In genomic region chr1:153640873-153641272, GRCh38 we compare ENCODE assay signal across 23 cellular contexts. TPM values are rescaled to one million over a fixed set of nuclear protein-coding genes. Genes with fewer than 3 reads are reported as not detected.
DNase-seq lines count a peak whose midpoint lies in the region; ATAC-seq and TF ChIP-seq lines count a peak whose summit lies in the region.
"Had no signal": no experiment of that assay in that cellular context is flagged by ENCODE, and none has a peak within 500 bp of the region (broad histone marks: within the 10 kb centered on the region; RNA-seq: fewer than 3 reads in every experiment).

No MANE protein-coding gene starts in this region.

- peaks cover 59% of the 10 kb centered on the region for H4K20me1 ChIP-seq in GM23338 (replicated peaks; ENCODE audit: insufficient read depth)

- peaks cover 50% of the 10 kb centered on the region for H3F3A ChIP-seq in GM23338 (replicated peaks; ENCODE audit: low read depth)

- H3K9me2 ChIP-seq in GM23338 (ENCODE audit: insufficient read depth), result no peaks in the 10 kb centered on the region

- DNase-seq in CD8-positive, alpha-beta T cell, result no peak
- DNase-seq in GM23338 (ENCODE audit: low spot score) (no peak), NCI-H345 treated with DMSO at 0.1 percent for 48 hours (lab: John Stamatoyannopoulos, UW; ENCODE audit: unreplicated experiment) (no peak), foreskin fibroblast (no peak)
- no peak for DNase-seq in naive thymus-derived CD4-positive, alpha-beta T cell
- DNase-seq: activated CD4-positive, CD25-positive, alpha-beta regulatory T cell treated with anti-CD3 and anti-CD28 coated beads, Interleukin-2, amount 50 U/mL, for 72 hours; activated CD8-positive, alpha-beta memory T cell treated with anti-CD3 and anti-CD28 coated beads, Interleukin-2, amount 10 ng/mL, durations not matched to agents 7 days and 5 days; activated gamma-delta T cell; COR-L47; DND-41; erythroblast; foreskin melanocyte; hypothalamus; NCI-H2171 treated with DMSO at 0.1 percent for 48 hours; NCI-H748 treated with DMSO at 0.1 percent for 48 hours; nucleus accumbens; retina; stimulated activated CD4-positive, alpha-beta T cell treated with anti-CD3 and anti-CD28 coated beads, Interleukin-4, amount 100 ng/mL, for 4 hours; upper lobe of left lung had no signal

- H3K4me3 Mint-ChIP-seq in CD8-positive, alpha-beta T cell, result no peak overlapping the region
- H3K4me3 Mint-ChIP-seq in GM23338, result no peak overlapping the region
- peak overlapping the region in 1 of 10 donors; percentile 2 for H3K4me3 Mint-ChIP-seq in naive thymus-derived CD4-positive, alpha-beta T cell
- H3K4me3 Mint-ChIP-seq: activated CD8-positive, alpha-beta memory T cell treated with anti-CD3 and anti-CD28 coated beads, Interleukin-2, amount 10 ng/mL, durations not matched to agents 7 days and 5 days; central memory CD8-positive, alpha-beta T cell had no signal

- POLR2A ChIA-PET in CD8-positive, alpha-beta T cell (lab: Charles Lee), result interaction anchor here (1.7 kb wide), 1 partner anchor 8 kb away, joined by 13 read pairs; no protein-coding TSS in a partner anchor
- POLR2A ChIA-PET in naive thymus-derived CD4-positive, alpha-beta T cell (lab: Charles Lee), result interaction anchor here (1.1 to 1.7 kb wide), 2 partner anchors 8 to 12 kb away, joined by 3 to 9 read pairs; partner anchors contain the start of gene S100A1

- peaks cover 76% of the 10 kb centered on the region for H3K4me1 Mint-ChIP-seq in CD8-positive, alpha-beta T cell (ENCODE audit: low read depth)
- H3K4me1 Mint-ChIP-seq in GM23338, result no peaks in the 10 kb centered on the region; the same call in 2 of the 3 replicates
- H3K4me1 Mint-ChIP-seq in naive thymus-derived CD4-positive, alpha-beta T cell, result peaks cover 29 to 84% (median 69%) of the 10 kb centered on the region in 7 donors

- H3K4me2 ChIP-seq in GM23338, result no peak overlapping the region

- ATAC-seq in CD8-positive, alpha-beta T cell, result no peak
- ATAC-seq in GM23338, result no peak
- ATAC-seq in naive thymus-derived CD4-positive, alpha-beta T cell, result no peak
- ATAC-seq: activated CD8-positive, alpha-beta memory T cell treated with anti-CD3 and anti-CD28 coated beads, Interleukin-2, amount 10 ng/mL, durations not matched to agents 7 days and 5 days had no signal

- peaks cover 43% of the 10 kb centered on the region for H3K4me1 ChIP-seq in CD8-positive, alpha-beta T cell (ENCODE audit: insufficient read depth, low read length)
- H3K4me1 ChIP-seq in GM23338 (ENCODE audit: insufficient read depth), result no peaks in the 10 kb centered on the region; the same call in 1 of the 2 replicates
- H3K4me1 ChIP-seq in naive thymus-derived CD4-positive, alpha-beta T cell (ENCODE audit: control insufficient read depth in 2 of 2, insufficient read depth in 2 of 2, low read length in 2 of 2), result peaks cover under 1 to 18% of the 10 kb centered on the region in 2 donors

- no peak overlapping the region for H3K27ac ChIP-seq in CD8-positive, alpha-beta T cell (ENCODE audit: low read depth, low read length)
- 0 out of 2 replicates have a peak overlapping the region, but pooled peaks have one; percentile 50 for H3K27ac ChIP-seq in GM23338 (ENCODE audit: low read depth)
- peak overlapping the region; percentile 24 for H3K27ac ChIP-seq in naive thymus-derived CD4-positive, alpha-beta T cell (ENCODE audit: low read depth, low read length)
- H3K27ac ChIP-seq: ascending aorta had no signal

- no peak for TF ChIP-seq CTCF in CD8-positive, alpha-beta T cell (IDR thresholded peaks at IDR 0.05)
- TF ChIP-seq CTCF in GM23338 (conservative IDR thresholded peaks at IDR 0.05; ENCODE audit: low read depth in 2 of 2) (no peak), foreskin fibroblast (IDR thresholded peaks at IDR 0.05; ENCODE audit: low read depth, low read length) (no peak)

- peaks cover 55% of the 10 kb centered on the region for H3K79me2 ChIP-seq in GM23338 (replicated peaks; ENCODE audit: insufficient read depth)

- H3K27me3 Mint-ChIP-seq in CD8-positive, alpha-beta T cell (ENCODE audit: low read depth), result no peaks in the 10 kb centered on the region
- H3K27me3 Mint-ChIP-seq in GM23338 (ENCODE audit: insufficient read depth, low read depth, poor library complexity), result peaks cover 3% of the 10 kb centered on the region
- H3K27me3 Mint-ChIP-seq in naive thymus-derived CD4-positive, alpha-beta T cell, result no peaks in the 10 kb centered on the region
- H3K27me3 Mint-ChIP-seq: activated CD8-positive, alpha-beta memory T cell treated with anti-CD3 and anti-CD28 coated beads, Interleukin-2, amount 10 ng/mL, durations not matched to agents 7 days and 5 days; central memory CD8-positive, alpha-beta T cell had no signal

- peaks cover 91% of the 10 kb centered on the region for H3K36me3 Mint-ChIP-seq in CD8-positive, alpha-beta T cell
- H3K36me3 Mint-ChIP-seq in GM23338 (ENCODE audit: low read depth), result peaks cover 97% of the 10 kb centered on the region
- peaks cover 26 to 52% (median 42%) of the 10 kb centered on the region in 5 donors for H3K36me3 Mint-ChIP-seq in naive thymus-derived CD4-positive, alpha-beta T cell

- H3K27me3 ChIP-seq in CD8-positive, alpha-beta T cell (ENCODE audit: insufficient read depth, low read length), result no peaks in the 10 kb centered on the region
- no peaks in the 10 kb centered on the region for H3K27me3 ChIP-seq in GM23338 (ENCODE audit: insufficient read depth)
- H3K27me3 ChIP-seq in naive thymus-derived CD4-positive, alpha-beta T cell (ENCODE audit: control insufficient read depth in 2 of 2, insufficient read depth in 2 of 2, low read length in 2 of 2), result no peaks in the 10 kb centered on the region
- H3K27me3 ChIP-seq: ascending aorta, upper lobe of left lung had no signal

- H3K9me3 ChIP-seq in CD8-positive, alpha-beta T cell (ENCODE audit: low read length), result no peaks in the 10 kb centered on the region
- H3K9me3 ChIP-seq in naive thymus-derived CD4-positive, alpha-beta T cell (ENCODE audit: control insufficient read depth in 2 of 3, low read length in 3 of 3), result no peaks in the 10 kb centered on the region
- H3K9me3 ChIP-seq: ascending aorta, upper lobe of left lung had no signal

- peaks cover 72% of the 10 kb centered on the region for H3K36me3 ChIP-seq in CD8-positive, alpha-beta T cell (ENCODE audit: insufficient read depth, low read length)
- H3K36me3 ChIP-seq in GM23338 (ENCODE audit: insufficient read depth), result peaks cover 96% of the 10 kb centered on the region
- H3K36me3 ChIP-seq in naive thymus-derived CD4-positive, alpha-beta T cell (ENCODE audit: control insufficient read depth in 2 of 3, insufficient read depth in 3 of 3, low read length in 3 of 3), result peaks cover 32 to 93% (median 59%) of the 10 kb centered on the region in 3 experiments

- H3K27ac Mint-ChIP-seq in CD8-positive, alpha-beta T cell, result peak overlapping the region; percentile 4
- H3K27ac Mint-ChIP-seq in GM23338, result no peak overlapping the region
- peak overlapping the region in 7 of 9 donors; percentile 4 to 56 (median 32) for H3K27ac Mint-ChIP-seq in naive thymus-derived CD4-positive, alpha-beta T cell
- H3K27ac Mint-ChIP-seq: activated CD8-positive, alpha-beta memory T cell treated with anti-CD3 and anti-CD28 coated beads, Interleukin-2, amount 10 ng/mL, durations not matched to agents 7 days and 5 days had no signal

- intact Hi-C loops in CD8-positive, alpha-beta T cell (cut with DNase I, micrococcal nuclease), result no loop called here
- intact Hi-C loops in naive thymus-derived CD4-positive, alpha-beta T cell (cut with micrococcal nuclease), result no loop called here

- no peak overlapping the region for H3K4me3 ChIP-seq in CD8-positive, alpha-beta T cell (ENCODE audit: low read depth, low read length)
- H3K4me3 ChIP-seq in GM23338, result no peak overlapping the region
- H3K4me3 ChIP-seq in naive thymus-derived CD4-positive, alpha-beta T cell (ENCODE audit: low read length), result no peak overlapping the region
- no peak overlapping the region for H3K4me3 ChIP-seq in foreskin fibroblast (ENCODE audit: low read depth in 1 of 2, low read length in 2 of 2)
- H3K4me3 ChIP-seq: ascending aorta, upper lobe of left lung had no signal

- H3K9me3 Mint-ChIP-seq in CD8-positive, alpha-beta T cell, result no peaks in the 10 kb centered on the region
- H3K9me3 Mint-ChIP-seq in GM23338, result no peaks in the 10 kb centered on the region
- peaks cover 0 to 1% (median 0%) of the 10 kb centered on the region in 11 donors for H3K9me3 Mint-ChIP-seq in naive thymus-derived CD4-positive, alpha-beta T cell
- H3K9me3 Mint-ChIP-seq: central memory CD8-positive, alpha-beta T cell had no signal

- CTCF ChIA-PET in CD8-positive, alpha-beta T cell (lab: Charles Lee), result interaction anchor here (0.9 kb wide), 1 partner anchor 11 kb away, joined by 3 read pairs; no protein-coding TSS in a partner anchor
- CTCF ChIA-PET in naive thymus-derived CD4-positive, alpha-beta T cell (lab: Charles Lee), result no interaction called here

- no peak overlapping the region for H2AFZ ChIP-seq in GM23338

RNA-seq across cellular contexts. Expression of gene CHTOP, which starts 7.0 kb away (rescaled TPM):
- total RNA-seq in CD8-positive, alpha-beta T cell, result 10 to 100 TPM; 79.1 to 81.2 TPM
- total RNA-seq in GM23338 (2014; rRNA removed; shearing (Covaris generic)), result 68.9 and 73.4 TPM in 2 replicates
- 86.6 and 97.8 TPM in 2 replicates for polyA plus RNA-seq in GM23338 (2016; fragmentation: Nextera tagmentation; extraction: Ambion mirVana)
- 100 to 1,000 TPM in 4 of 5 experiments, 10 to 100 TPM in 1; 85.2 to 143 (median 116) TPM for total RNA-seq in naive thymus-derived CD4-positive, alpha-beta T cell
- 10 to 100 TPM; 57.4 to 95.7 TPM for polyA plus RNA-seq in naive thymus-derived CD4-positive, alpha-beta T cell

RNA-seq across cellular contexts. Expression of gene S100A1, which starts 12.6 kb away (rescaled TPM):
- not detected for total RNA-seq in CD8-positive, alpha-beta T cell
- 0.66 TPM in 1 of 2 replicates, not detected in the other for total RNA-seq in GM23338 (2014; rRNA removed; shearing (Covaris generic))
- polyA plus RNA-seq in GM23338 (2016; fragmentation: Nextera tagmentation; extraction: Ambion mirVana), result 0.13 TPM in 1 of 2 replicates, not detected in the other
- total RNA-seq in naive thymus-derived CD4-positive, alpha-beta T cell, result not detected
- not detected for polyA plus RNA-seq in naive thymus-derived CD4-positive, alpha-beta T cell
- total RNA-seq: activated CD8-positive, alpha-beta memory T cell treated with anti-CD3 and anti-CD28 coated beads, Interleukin-2, amount 10 ng/mL, durations not matched to agents 7 days and 5 days; ascending aorta; OCI-LY7 had no signal

RNA-seq across cellular contexts. Expression of gene S100A13, which starts 13.6 kb away (rescaled TPM):
- total RNA-seq in CD8-positive, alpha-beta T cell, result 1 to 10 TPM; 3.9 to 4.9 TPM
- 32.7 and 35.3 TPM in 2 replicates for total RNA-seq in GM23338 (2014; rRNA removed; shearing (Covaris generic))
- polyA plus RNA-seq in GM23338 (2016; fragmentation: Nextera tagmentation; extraction: Ambion mirVana), result 165 and 182 TPM in 2 replicates
- total RNA-seq in naive thymus-derived CD4-positive, alpha-beta T cell, result 1 to 10 TPM; 2.6 to 4.0 (median 3.1) TPM
- polyA plus RNA-seq in naive thymus-derived CD4-positive, alpha-beta T cell, result 1 to 10 TPM; 1.4 to 1.5 TPM

RNA-seq across cellular contexts. Expression of gene SNAPIN, which starts 17.6 kb away (rescaled TPM):
- 1 to 10 TPM; 6.1 to 6.5 TPM for total RNA-seq in CD8-positive, alpha-beta T cell
- total RNA-seq in GM23338 (2014; rRNA removed; shearing (Covaris generic)), result 25.6 and 28.1 TPM in 2 replicates
- polyA plus RNA-seq in GM23338 (2016; fragmentation: Nextera tagmentation; extraction: Ambion mirVana), result 43.7 and 48.5 TPM in 2 replicates
- total RNA-seq in naive thymus-derived CD4-positive, alpha-beta T cell, result 10 to 100 TPM; 10.2 to 43.5 (median 29.8) TPM
- polyA plus RNA-seq in naive thymus-derived CD4-positive, alpha-beta T cell, result 10 to 100 TPM; 77.3 to 84.5 TPM

RNA-seq across cellular contexts. Expression of gene S100A14, which starts 24.7 kb away (rescaled TPM):
- not detected for total RNA-seq in CD8-positive, alpha-beta T cell
- 0.28 TPM in 1 of 2 replicates, not detected in the other for total RNA-seq in GM23338 (2014; rRNA removed; shearing (Covaris generic))
- 0.53 and 0.64 TPM in 2 replicates for polyA plus RNA-seq in GM23338 (2016; fragmentation: Nextera tagmentation; extraction: Ambion mirVana)
- total RNA-seq in naive thymus-derived CD4-positive, alpha-beta T cell, result not detected
- not detected for polyA plus RNA-seq in naive thymus-derived CD4-positive, alpha-beta T cell
- total RNA-seq: activated CD8-positive, alpha-beta memory T cell treated with anti-CD3 and anti-CD28 coated beads, Interleukin-2, amount 10 ng/mL, durations not matched to agents 7 days and 5 days; H4; OCI-LY7 had no signal
